1 cellular context compared by ENCODE assay signal in the genomic region with DNA sequence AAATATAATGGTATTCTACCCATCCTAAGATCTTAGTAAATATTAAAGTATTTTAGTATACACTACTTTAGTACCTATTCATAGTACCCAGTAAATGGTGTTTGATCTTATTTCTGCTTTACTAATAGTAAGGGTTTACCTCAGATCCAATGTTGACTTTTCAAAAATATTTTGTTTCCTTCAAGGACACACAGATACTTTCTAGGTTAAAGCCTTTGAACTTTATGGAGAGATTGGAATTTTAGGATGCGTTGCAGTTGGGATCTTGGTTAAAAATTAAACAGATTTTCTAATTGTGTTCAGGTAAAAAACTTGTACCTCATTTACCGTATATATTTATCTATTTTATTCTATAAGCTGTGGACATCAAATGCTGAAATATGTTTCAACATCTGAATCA.
TF ChIP-seq lines count a peak whose summit lies in the region.

No MANE protein-coding gene starts in this region.

TF ChIP-seq in HepG2, 621 proteins besides CTCF, POLR2A, EP300 and RAD21 (continued from another document):
- TF ChIP-seq FOXA1 (IDR thresholded peaks at IDR 0.05), result no peak
- peak; percentile 18; the same call in 1 of the 2 replicates for TF ChIP-seq FOXA1 (CRISPR knock-in tag; IDR thresholded peaks at IDR 0.05)
- TF ChIP-seq, protein P1, sequence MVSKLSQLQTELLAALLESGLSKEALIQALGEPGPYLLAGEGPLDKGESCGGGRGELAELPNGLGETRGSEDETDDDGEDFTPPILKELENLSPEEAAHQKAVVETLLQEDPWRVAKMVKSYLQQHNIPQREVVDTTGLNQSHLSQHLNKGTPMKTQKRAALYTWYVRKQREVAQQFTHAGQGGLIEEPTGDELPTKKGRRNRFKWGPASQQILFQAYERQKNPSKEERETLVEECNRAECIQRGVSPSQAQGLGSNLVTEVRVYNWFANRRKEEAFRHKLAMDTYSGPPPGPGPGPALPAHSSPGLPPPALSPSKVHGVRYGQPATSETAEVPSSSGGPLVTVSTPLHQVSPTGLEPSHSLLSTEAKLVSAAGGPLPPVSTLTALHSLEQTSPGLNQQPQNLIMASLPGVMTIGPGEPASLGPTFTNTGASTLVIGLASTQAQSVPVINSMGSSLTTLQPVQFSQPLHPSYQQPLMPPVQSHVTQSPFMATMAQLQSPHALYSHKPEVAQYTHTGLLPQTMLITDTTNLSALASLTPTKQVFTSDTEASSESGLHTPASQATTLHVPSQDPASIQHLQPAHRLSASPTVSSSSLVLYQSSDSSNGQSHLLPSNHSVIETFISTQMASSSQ (IDR thresholded peaks at IDR 0.05; ENCODE audit: low read depth), result peak; percentile 49; the same call in 1 of the 2 replicates
- TF ChIP-seq, protein P1 (CRISPR knock-in tag; IDR thresholded peaks at IDR 0.05; ENCODE audit: borderline replicate concordance), result peak; percentile 32; the same call in 1 of the 2 replicates
- peak; percentile 29; the same call in 1 of the 2 replicates for TF ChIP-seq HMG20A (CRISPR knock-in tag; IDR thresholded peaks at IDR 0.05; ENCODE audit: borderline replicate concordance)
TF ChIP-seq in HepG2: peak in this region for 10.
